Comparison of ENCODE assay signal across 15 cellular contexts in genomic region chr5:82272957-82273356, GRCh38. TPM values are rescaled to one million over a fixed set of nuclear protein-coding genes. Genes with fewer than 3 reads are reported as not detected.
A peak's percentile ranks its signal among the peaks of the same experiment; 100 is the strongest.
DNase-seq lines count a peak whose midpoint lies in the region; ATAC-seq and TF ChIP-seq lines count a peak whose summit lies in the region.
"Had no signal": no experiment of that assay in that cellular context is flagged by ENCODE, and none has a peak within 500 bp of the region (broad histone marks: within the 10 kb centered on the region; RNA-seq: fewer than 3 reads in every experiment).

No MANE protein-coding gene starts in this region.

- H3K36me3 Mint-ChIP-seq in HFFc6 (ENCODE audit: low read depth) (peaks cover 46% of the 10 kb centered on the region), brain (peaks cover 64% of the 10 kb centered on the region)

- peaks cover 17% of the 10 kb centered on the region for H3K36me3 ChIP-seq in smooth muscle cell (ENCODE audit: low read depth)

- H3K27ac ChIP-seq in smooth muscle cell (ENCODE audit: low read depth) = peak overlapping the region; percentile 73

- H2AFZ ChIP-seq in smooth muscle cell (ENCODE audit: low read depth) = no peak overlapping the region

- H3K4me1 ChIP-seq in smooth muscle cell (ENCODE audit: low read depth) = peaks cover 23% of the 10 kb centered on the region

- H3K27me3 Mint-ChIP-seq in HFFc6 (ENCODE audit: insufficient read depth) (peaks cover 2% of the 10 kb centered on the region), brain (peaks cover 8% of the 10 kb centered on the region)
- H3K27me3 Mint-ChIP-seq: activated naive CD8-positive, alpha-beta T cell had no signal

- no peak for TF ChIP-seq CTCF in HFFc6 (IDR thresholded peaks at IDR 0.05)
- no peak for TF ChIP-seq CTCF in brain (conservative IDR thresholded peaks at IDR 0.05)
- no peak for TF ChIP-seq CTCF in smooth muscle cell (IDR thresholded peaks at IDR 0.05; ENCODE audit: borderline replicate concordance, insufficient read depth, poor library complexity, severe bottlenecking)

- H3K27ac Mint-ChIP-seq in HFFc6 = peak overlapping the region; percentile 49
- H3K27ac Mint-ChIP-seq in brain = peak overlapping the region in 4 of 5 experiments; percentile 21 to 62 (median 42)

- no peak overlapping the region for H3K9ac ChIP-seq in smooth muscle cell (ENCODE audit: low read depth)

- peak; percentile 49 for DNase-seq in activated T-cell treated with anti-CD3 and anti-CD28 coated beads, Interleukin-2, amount 50 U/mL, for 48 hours
- no peak for DNase-seq in activated T-cell treated with anti-CD3 and anti-CD28 coated beads, Interleukin-2, amount 50 U/mL, for 1 hour
- DNase-seq in HFFc6 = no peak
- no peak for DNase-seq in smooth muscle cell (lab: John Stamatoyannopoulos, UW; ENCODE audit: unreplicated experiment)
- no peak for DNase-seq in LoVo (ENCODE audit: low spot score)
- no peak for DNase-seq in kidney glomerular epithelial cell (lab: John Stamatoyannopoulos, UW)
- DNase-seq: activated CD4-positive, alpha-beta T cell treated with anti-CD3 and anti-CD28 coated beads for 4 hours; hypothalamus; KG1; NCI-H187; NCI-H774 had no signal

- 76% methylated on average over 17 of the region's 17 CpGs for WGBS in smooth muscle cell (ENCODE audit: low lambda C conversion rate)

- no peaks in the 10 kb centered on the region for H3K9me3 Mint-ChIP-seq in HFFc6
- H3K9me3 Mint-ChIP-seq in brain = peaks cover 0 to 4% (median 0%) of the 10 kb centered on the region in 5 experiments

- H3K4me2 ChIP-seq in smooth muscle cell = no peak overlapping the region

- H3K79me2 ChIP-seq in smooth muscle cell (ENCODE audit: low read depth) = peaks cover 25% of the 10 kb centered on the region

- no peaks in the 10 kb centered on the region for H3K27me3 ChIP-seq in smooth muscle cell (ENCODE audit: low read depth)

- no peaks in the 10 kb centered on the region for H3K9me3 ChIP-seq in smooth muscle cell (replicated peaks; ENCODE audit: low read depth)

- no peak overlapping the region for H3K4me3 ChIP-seq in smooth muscle cell
- H3K4me3 ChIP-seq: lung had no signal

- H4K20me1 ChIP-seq in smooth muscle cell (ENCODE audit: low read depth) = peaks cover 10% of the 10 kb centered on the region

- ATAC-seq in HG03196 (IDR thresholded peaks at IDR 0.05; ENCODE audit: unreplicated experiment) = no peak

- H3K4me3 Mint-ChIP-seq in HFFc6 (no peak overlapping the region), brain (peak overlapping the region in 1 of 5 experiments; percentile 33)
- H3K4me3 Mint-ChIP-seq: activated naive CD8-positive, alpha-beta T cell had no signal

- peaks cover 20% of the 10 kb centered on the region for H3F3A ChIP-seq in smooth muscle cell (ENCODE audit: low read depth)

- H3K4me1 Mint-ChIP-seq in HFFc6 (ENCODE audit: low read depth) = peaks cover 12% of the 10 kb centered on the region
- H3K4me1 Mint-ChIP-seq in brain = peaks cover 34% of the 10 kb centered on the region

RNA-seq across cellular contexts. Expression of gene RPS23, which starts 5.2 kb away (rescaled TPM):
- total RNA-seq in HFFc6 (2021; fragmentation: NEBNext Ultra II Directional; extraction: Animal tissue kit (Norgen Biotek cat#: 25700)) = 1,000 to 10,000 TPM; 1,416 to 1,929 (median 1,647) TPM
- polyA plus RNA-seq in brain (ENCODE audit: insufficient read depth, low read depth, low replicate concordance) (2,515 TPM), smooth muscle cell (809 and 818 TPM in 2 replicates)
- total RNA-seq in smooth muscle cell = 2,914 and 3,121 TPM in 2 replicates

Comparison
In these comparisons a context has a peak if more than half of its experiments do, and no peak if none do; other contexts are left out.
1. DNase-seq: peak in activated T-cell treated with anti-CD3 and anti-CD28 coated beads, Interleukin-2, amount 50 U/mL, for 48 hours (2 of 2); none in activated T-cell treated with anti-CD3 and anti-CD28 coated beads, Interleukin-2, amount 50 U/mL, for 1 hour (single experiment), HFFc6 (single experiment), smooth muscle cell (single experiment), LoVo (single experiment) and kidney glomerular epithelial cell (single experiment).